ENCODE assay signal across 10 cellular contexts in the genomic region with DNA sequence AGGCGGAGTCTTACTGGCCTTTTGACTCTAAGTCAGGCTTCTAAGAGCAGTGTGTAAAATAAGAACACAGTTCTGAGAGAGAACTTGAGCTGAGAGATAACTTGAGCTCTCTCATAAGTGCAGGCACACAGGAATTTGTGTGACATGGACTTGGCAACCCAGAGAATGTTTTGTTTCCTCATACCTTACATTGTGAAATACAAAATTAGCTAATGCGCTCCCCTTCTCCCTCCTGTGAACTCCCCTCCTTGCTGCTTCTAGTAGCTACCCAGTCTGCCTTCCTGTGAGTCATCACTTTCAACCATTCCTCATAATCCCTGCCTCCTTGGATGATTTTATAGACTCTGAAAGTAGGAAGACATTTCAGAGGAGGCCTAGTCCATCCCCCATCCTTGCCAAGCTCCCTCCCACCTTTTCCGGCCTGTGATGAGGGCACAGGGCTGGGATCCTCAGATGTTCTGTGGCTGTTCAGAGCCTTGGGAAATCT. TPM values are rescaled to one million over a fixed set of nuclear protein-coding genes. Genes with fewer than 3 reads are reported as not detected.
DNase-seq lines count a peak whose midpoint lies in the region; ATAC-seq, FAIRE-seq and TF ChIP-seq lines count a peak whose summit lies in the region.
"Had no signal": no experiment of that assay in that cellular context is flagged by ENCODE, and none has a peak within 500 bp of the region (broad histone marks: within the 10 kb centered on the region; RNA-seq: fewer than 3 reads in every experiment).

No MANE protein-coding gene starts in this region.

- no peak for TF ChIP-seq CTCF in astrocyte (IDR thresholded peaks at IDR 0.05; ENCODE audit: insufficient read depth, low read depth, low read length)
- no peak for TF ChIP-seq CTCF in hepatocyte (IDR thresholded peaks at IDR 0.05; ENCODE audit: poor library complexity)
- no peak for TF ChIP-seq CTCF in upper lobe of left lung (IDR thresholded peaks at IDR 0.05)

- H3K4me1 ChIP-seq in astrocyte (ENCODE audit: insufficient read depth, low read length), result peaks cover 14% of the 10 kb centered on the region
- peaks cover 4% of the 10 kb centered on the region for H3K4me1 ChIP-seq in hepatocyte (ENCODE audit: insufficient read depth)
- peaks cover 4 to 13% (median 8%) of the 10 kb centered on the region in 4 donors for H3K4me1 ChIP-seq in upper lobe of left lung

- peaks cover 4% of the 10 kb centered on the region for H3K9me3 Mint-ChIP-seq in astrocyte (ENCODE audit: unreplicated experiment)
- H3K9me3 Mint-ChIP-seq: activated naive CD8-positive, alpha-beta T cell treated with anti-CD3 and anti-CD28 coated beads, Interleukin-2, amount 10 ng/mL, durations not matched to agents 7 days and 5 days had no signal

- no peaks in the 10 kb centered on the region for H3K36me3 Mint-ChIP-seq in astrocyte (ENCODE audit: low read depth, unreplicated experiment)
- H3K36me3 Mint-ChIP-seq: activated naive CD8-positive, alpha-beta T cell treated with anti-CD3 and anti-CD28 coated beads, Interleukin-2, amount 10 ng/mL, durations not matched to agents 7 days and 5 days had no signal

- peak; percentile 90 to 93 for ATAC-seq in upper lobe of left lung (ENCODE audit: low FRiP score in 2 of 2)
- no peak for ATAC-seq in GM19455 (IDR thresholded peaks at IDR 0.05; ENCODE audit: unreplicated experiment)

- H3K27ac ChIP-seq in astrocyte (ENCODE audit: low read depth, low read length), result peak overlapping the region; percentile 72
- peak overlapping the region; percentile 84 for H3K27ac ChIP-seq in hepatocyte
- H3K27ac ChIP-seq in upper lobe of left lung, result peak overlapping the region; percentile 68 to 78 (median 74)

- H3K27me3 Mint-ChIP-seq in astrocyte (ENCODE audit: low read depth, unreplicated experiment), result peaks cover 5% of the 10 kb centered on the region

- peak overlapping the region; percentile 99 for H3K27ac Mint-ChIP-seq in astrocyte (ENCODE audit: unreplicated experiment)
- H3K27ac Mint-ChIP-seq: activated naive CD8-positive, alpha-beta T cell treated with anti-CD3 and anti-CD28 coated beads, Interleukin-2, amount 10 ng/mL, durations not matched to agents 7 days and 5 days; nephron progenitor cell had no signal

- DNase-seq in HT-29 (ENCODE audit: low spot score) (peak; percentile 52), astrocyte (ENCODE audit: low read depth) (peak; percentile 98), hepatocyte (ENCODE audit: low spot score) (peak; percentile 83), upper lobe of left lung (peak in 1 of 2 donors; percentile 68), G401 (ENCODE audit: low spot score) (no peak), anterior cingulate cortex (lab: John Stamatoyannopoulos, UW) (no peak)
- DNase-seq in activated CD8-positive, alpha-beta memory T cell treated with anti-CD3 and anti-CD28 coated beads, Interleukin-2, amount 50 U/mL, for 48 hours, result no peak
- DNase-seq: activated naive CD8-positive, alpha-beta T cell treated with anti-CD3 and anti-CD28 coated beads, Interleukin-2, amount 10 ng/mL, durations not matched to agents 7 days and 5 days; nephron progenitor cell had no signal

- H4K20me1 ChIP-seq in astrocyte (ENCODE audit: insufficient read depth, low read length) (no peaks in the 10 kb centered on the region), hepatocyte (ENCODE audit: insufficient read depth, poor library complexity, severe bottlenecking) (no peaks in the 10 kb centered on the region)

- H3K27me3 ChIP-seq in astrocyte (ENCODE audit: insufficient read depth, low read length) (no peaks in the 10 kb centered on the region), hepatocyte (no peaks in the 10 kb centered on the region), upper lobe of left lung (no peaks in the 10 kb centered on the region)

- no peaks in the 10 kb centered on the region for H3K9me2 ChIP-seq in hepatocyte (replicated peaks; ENCODE audit: insufficient read depth)

- no peak overlapping the region for H3K4me3 ChIP-seq in astrocyte (ENCODE audit: insufficient read depth, low read depth, low read length)
- H3K4me3 ChIP-seq in hepatocyte, result no peak overlapping the region
- H3K4me3 ChIP-seq in upper lobe of left lung, result no peak overlapping the region

- H3K36me3 ChIP-seq in astrocyte (ENCODE audit: insufficient read depth, low read length) (no peaks in the 10 kb centered on the region), hepatocyte (replicated peaks; ENCODE audit: insufficient read depth, low read depth) (no peaks in the 10 kb centered on the region), upper lobe of left lung (no peaks in the 10 kb centered on the region)

- no peak for TF ChIP-seq POLR2A in upper lobe of left lung (IDR thresholded peaks at IDR 0.05)

- H3K9me3 ChIP-seq in astrocyte (ENCODE audit: insufficient read depth, low read depth, low read length) (no peaks in the 10 kb centered on the region), hepatocyte (ENCODE audit: low read depth) (no peaks in the 10 kb centered on the region), upper lobe of left lung (no peaks in the 10 kb centered on the region)

- peaks cover 12% of the 10 kb centered on the region for H3K4me1 Mint-ChIP-seq in astrocyte (ENCODE audit: low read depth, unreplicated experiment)
- H3K4me1 Mint-ChIP-seq: activated naive CD8-positive, alpha-beta T cell treated with anti-CD3 and anti-CD28 coated beads, Interleukin-2, amount 10 ng/mL, durations not matched to agents 7 days and 5 days had no signal

- FAIRE-seq in astrocyte (lab: Jason Lieb, UNC), result peak; percentile 99

- H3K4me2 ChIP-seq in astrocyte (ENCODE audit: low read length) (peak overlapping the region; percentile 58), hepatocyte (peak overlapping the region; percentile 40)

- no peak overlapping the region for H3K4me3 Mint-ChIP-seq in astrocyte (ENCODE audit: unreplicated experiment)
- H3K4me3 Mint-ChIP-seq: activated naive CD8-positive, alpha-beta T cell treated with anti-CD3 and anti-CD28 coated beads, Interleukin-2, amount 10 ng/mL, durations not matched to agents 7 days and 5 days; nephron progenitor cell had no signal

- in situ Hi-C loops in G401 (cut with HindIII; ENCODE audit: low sequenced_read_pairs), result no loop called here

- H3K9ac ChIP-seq in astrocyte (ENCODE audit: low read length), result peak overlapping the region; percentile 62

- H3K79me2 ChIP-seq in astrocyte (ENCODE audit: insufficient read depth, low read length), result no peaks in the 10 kb centered on the region
- no peaks in the 10 kb centered on the region for H3K79me2 ChIP-seq in hepatocyte

- peak in 1 of 4 donors; percentile 87 for TF ChIP-seq EP300 in upper lobe of left lung (IDR thresholded peaks at IDR 0.05)

- H2AFZ ChIP-seq in astrocyte (ENCODE audit: low read depth, low read length), result peak overlapping the region; percentile 49
- no peak overlapping the region for H2AFZ ChIP-seq in hepatocyte

- WGBS in hepatocyte (ENCODE audit: low lambda C conversion rate, missing lambda C conversion rate), result 64% methylated on average over 3 of the region's 3 CpGs
- WGBS in upper lobe of left lung, 2 donors, result 38 to 64% methylated on average over 3 of the region's 3 CpGs

RNA-seq across cellular contexts. Expression of a gene that starts 22.6 kb away (rescaled TPM):
- 0.05 TPM in 1 of 2 replicates, not detected in the other for total RNA-seq in HT-29 (2014; rRNA removed; shearing (Covaris generic))
- total RNA-seq in astrocyte, result 0.16 and 0.19 TPM in 2 replicates
- 0.10 and 0.28 TPM in 2 replicates for total RNA-seq in hepatocyte
- polyA plus RNA-seq in hepatocyte, result 0.21 and 0.33 TPM in 2 replicates
- total RNA-seq in upper lobe of left lung, result 1 to 10 TPM in 1 of 6 donors, under 1 TPM in 5; 0.15 to 5.2 (median 0.43) TPM
- total RNA-seq in G401 (2014; rRNA removed; shearing (Covaris generic)), result not detected in 2 replicates
- total RNA-seq: activated naive CD8-positive, alpha-beta T cell treated with anti-CD3 and anti-CD28 coated beads, Interleukin-2, amount 10 ng/mL, durations not matched to agents 7 days and 5 days had no signal

RNA-seq across cellular contexts. Expression of a gene that starts 27.0 kb away (rescaled TPM):
- 21.9 and 31.3 TPM in 2 replicates for total RNA-seq in HT-29 (2014; rRNA removed; shearing (Covaris generic))
- total RNA-seq in astrocyte (23.9 and 26.7 TPM in 2 replicates), hepatocyte (26.7 and 27.7 TPM in 2 replicates), upper lobe of left lung (100 to 1,000 TPM in 1 of 6 donors, 10 to 100 TPM in 5; 41.3 to 133 (median 53.0) TPM)
- 18.4 and 20.4 TPM in 2 replicates for polyA plus RNA-seq in hepatocyte
- total RNA-seq in G401 (2014; rRNA removed; shearing (Covaris generic)), result 17.7 and 33.5 TPM in 2 replicates

Comparison
In these comparisons a context has a peak if more than half of its experiments do, and no peak if none do; other contexts are left out.
1. DNase-seq: peak in HT-29 (single experiment), astrocyte (single experiment) and hepatocyte (single experiment); none in activated CD8-positive, alpha-beta memory T cell treated with anti-CD3 and anti-CD28 coated beads, Interleukin-2, amount 50 U/mL, for 48 hours (single experiment), G401 (single experiment) and anterior cingulate cortex (0 of 58).
2. Peak in every context shown above with its lines, with median percentiles within 50 percentile points of each other: H3K27ac ChIP-seq.